In genomic region chr11:103811870-103812509, GRCh38 we compare ENCODE assay signal across 23 cellular contexts.
DNase-seq lines count a peak whose midpoint lies in the region; ATAC-seq, FAIRE-seq and TF ChIP-seq lines count a peak whose summit lies in the region.
"Had no signal": no experiment of that assay in that cellular context is flagged by ENCODE, and none has a peak within 500 bp of the region (broad histone marks: within the 10 kb centered on the region; RNA-seq: fewer than 3 reads in every experiment).

No MANE protein-coding gene starts in this region.

- H3K9me3 Mint-ChIP-seq in Calu3 (ENCODE audit: low read depth, unreplicated experiment), result peaks cover 2% of the 10 kb centered on the region
- peaks cover 3% of the 10 kb centered on the region for H3K9me3 Mint-ChIP-seq in astrocyte (ENCODE audit: unreplicated experiment)
- H3K9me3 Mint-ChIP-seq: HFFc6 had no signal

- no peak for TF ChIP-seq POLR2A in sigmoid colon (IDR thresholded peaks at IDR 0.05)

- H3K27ac Mint-ChIP-seq in Calu3 (ENCODE audit: unreplicated experiment), result no peak overlapping the region
- H3K27ac Mint-ChIP-seq in astrocyte (ENCODE audit: unreplicated experiment), result no peak overlapping the region
- H3K27ac Mint-ChIP-seq: CD14-positive monocyte; CD4-positive, alpha-beta memory T cell; HFFc6 had no signal

- TF ChIP-seq CTCF in Calu3 (IDR thresholded peaks at IDR 0.05; ENCODE audit: unreplicated experiment) (no peak), astrocyte (IDR thresholded peaks at IDR 0.05; ENCODE audit: insufficient read depth, low read depth, low read length) (no peak), fibroblast of mammary gland (conservative IDR thresholded peaks at IDR 0.05; ENCODE audit: control insufficient read depth, insufficient read depth, low read depth, low read length) (no peak), sigmoid colon (IDR thresholded peaks at IDR 0.05) (no peak)

- H3K27me3 Mint-ChIP-seq in Calu3 (ENCODE audit: unreplicated experiment) (no peaks in the 10 kb centered on the region), astrocyte (ENCODE audit: low read depth, unreplicated experiment) (no peaks in the 10 kb centered on the region)

- CTCF ChIA-PET in Calu3 (lab: Charles Lee), result no interaction called here

- ATAC-seq in GM18511 (IDR thresholded peaks at IDR 0.05; ENCODE audit: unreplicated experiment) (no peak), left ventricle myocardium superior (no peak)
- ATAC-seq: HCT116 had no signal

- no peaks in the 10 kb centered on the region for H3K36me3 Mint-ChIP-seq in Calu3 (ENCODE audit: insufficient read depth, unreplicated experiment)
- H3K36me3 Mint-ChIP-seq in astrocyte (ENCODE audit: low read depth, unreplicated experiment), result no peaks in the 10 kb centered on the region
- H3K36me3 Mint-ChIP-seq: CD14-positive monocyte; CD4-positive, alpha-beta memory T cell had no signal

- H3K36me3 ChIP-seq in astrocyte (ENCODE audit: insufficient read depth, low read length), result no peaks in the 10 kb centered on the region
- no peaks in the 10 kb centered on the region for H3K36me3 ChIP-seq in sigmoid colon
- H3K36me3 ChIP-seq: BLaER1 had no signal

- H3K4me3 ChIP-seq in astrocyte (ENCODE audit: insufficient read depth, low read depth, low read length) (no peak overlapping the region), fibroblast of mammary gland (ENCODE audit: control insufficient read depth, low read depth, low read length) (no peak overlapping the region), sigmoid colon (no peak overlapping the region)
- H3K4me3 ChIP-seq: BLaER1 had no signal

- FAIRE-seq in astrocyte (lab: Jason Lieb, UNC), result no peak
- FAIRE-seq: G401.6, GM12892, GM18507, HTR-8/SVneo had no signal

- H3K9me3 ChIP-seq in astrocyte (ENCODE audit: insufficient read depth, low read depth, low read length) (no peaks in the 10 kb centered on the region), sigmoid colon (no peaks in the 10 kb centered on the region)
- H3K9me3 ChIP-seq: BLaER1 had no signal

- H2AFZ ChIP-seq in astrocyte (ENCODE audit: low read depth, low read length), result no peak overlapping the region

- no peak for TF ChIP-seq EP300 in sigmoid colon (IDR thresholded peaks at IDR 0.05)

- DNase-seq in Calu3 (peak; percentile 22), astrocyte (ENCODE audit: low read depth) (no peak), fibroblast of mammary gland (ENCODE audit: low read depth) (peak; percentile 46), left kidney (ENCODE audit: low read depth, low spot score) (peak; percentile 9), sigmoid colon (no peak), DMS53 treated with DMSO at 0.1 percent for 48 hours (lab: John Stamatoyannopoulos, UW; ENCODE audit: unreplicated experiment) (no peak), left ventricle myocardium superior (no peak)
- DNase-seq: 8988T; CD4-positive, alpha-beta memory T cell; DND-41; EL; GOT3; H7; HFFc6; IMR-90 had no signal

- H4K20me1 ChIP-seq in astrocyte (ENCODE audit: insufficient read depth, low read length), result no peaks in the 10 kb centered on the region
- H4K20me1 ChIP-seq: BLaER1 had no signal

- H3K27me3 ChIP-seq in astrocyte (ENCODE audit: insufficient read depth, low read length) (no peaks in the 10 kb centered on the region), sigmoid colon (no peaks in the 10 kb centered on the region)
- H3K27me3 ChIP-seq: BLaER1 had no signal

- H3K27ac ChIP-seq in astrocyte (ENCODE audit: low read depth, low read length) (no peak overlapping the region), sigmoid colon (no peak overlapping the region)
- H3K27ac ChIP-seq: BLaER1 had no signal

- BruUV-seq in Calu3 (replicated peaks; lab: Mats Ljungman, UMichigan), result no TSS peak

- no peaks in the 10 kb centered on the region for H3K79me2 ChIP-seq in astrocyte (ENCODE audit: insufficient read depth, low read length)

- H3K4me3 Mint-ChIP-seq in Calu3 (ENCODE audit: low read depth, unreplicated experiment) (no peak overlapping the region), astrocyte (ENCODE audit: unreplicated experiment) (no peak overlapping the region)
- H3K4me3 Mint-ChIP-seq: CD14-positive monocyte; CD4-positive, alpha-beta memory T cell; HFFc6 had no signal

- intact Hi-C loops in Calu3 (cut with micrococcal nuclease; ENCODE audit: unreplicated experiment) (no loop called here), sigmoid colon (cut with DNase I) (no loop called here), left ventricle myocardium superior (cut with micrococcal nuclease) (no loop called here)

- H3K4me1 ChIP-seq in astrocyte (ENCODE audit: insufficient read depth, low read length) (peaks cover 11% of the 10 kb centered on the region), sigmoid colon (peaks cover 0 to 9% (median 4%) of the 10 kb centered on the region in 4 donors)
- H3K4me1 ChIP-seq: BLaER1 had no signal

- WGBS in sigmoid colon, 2 donors, result 84 to 89% methylated on average over 5 of the region's 5 CpGs

- no peak overlapping the region for H3K9ac ChIP-seq in astrocyte (ENCODE audit: low read length)
- H3K9ac ChIP-seq: BLaER1 had no signal

- H3K4me1 Mint-ChIP-seq in Calu3 (ENCODE audit: low read depth, unreplicated experiment) (peaks cover 27% of the 10 kb centered on the region), astrocyte (ENCODE audit: low read depth, unreplicated experiment) (peaks cover 23% of the 10 kb centered on the region)
- H3K4me1 Mint-ChIP-seq: CD14-positive monocyte; CD4-positive, alpha-beta memory T cell had no signal

- H3K4me2 ChIP-seq in astrocyte (ENCODE audit: low read length), result peak overlapping the region; percentile 25
- H3K4me2 ChIP-seq: BLaER1 had no signal

Comparison
In these comparisons a context has a peak if more than half of its experiments do, and no peak if none do; other contexts are left out.
1. DNase-seq: peak in Calu3 (single experiment), fibroblast of mammary gland (single experiment) and left kidney (single experiment); none in astrocyte (single experiment), sigmoid colon (single experiment), DMS53 treated with DMSO at 0.1 percent for 48 hours (single experiment) and left ventricle myocardium superior (single experiment).